Comparison of ENCODE assay signal across 11 cellular contexts in the genomic region with DNA sequence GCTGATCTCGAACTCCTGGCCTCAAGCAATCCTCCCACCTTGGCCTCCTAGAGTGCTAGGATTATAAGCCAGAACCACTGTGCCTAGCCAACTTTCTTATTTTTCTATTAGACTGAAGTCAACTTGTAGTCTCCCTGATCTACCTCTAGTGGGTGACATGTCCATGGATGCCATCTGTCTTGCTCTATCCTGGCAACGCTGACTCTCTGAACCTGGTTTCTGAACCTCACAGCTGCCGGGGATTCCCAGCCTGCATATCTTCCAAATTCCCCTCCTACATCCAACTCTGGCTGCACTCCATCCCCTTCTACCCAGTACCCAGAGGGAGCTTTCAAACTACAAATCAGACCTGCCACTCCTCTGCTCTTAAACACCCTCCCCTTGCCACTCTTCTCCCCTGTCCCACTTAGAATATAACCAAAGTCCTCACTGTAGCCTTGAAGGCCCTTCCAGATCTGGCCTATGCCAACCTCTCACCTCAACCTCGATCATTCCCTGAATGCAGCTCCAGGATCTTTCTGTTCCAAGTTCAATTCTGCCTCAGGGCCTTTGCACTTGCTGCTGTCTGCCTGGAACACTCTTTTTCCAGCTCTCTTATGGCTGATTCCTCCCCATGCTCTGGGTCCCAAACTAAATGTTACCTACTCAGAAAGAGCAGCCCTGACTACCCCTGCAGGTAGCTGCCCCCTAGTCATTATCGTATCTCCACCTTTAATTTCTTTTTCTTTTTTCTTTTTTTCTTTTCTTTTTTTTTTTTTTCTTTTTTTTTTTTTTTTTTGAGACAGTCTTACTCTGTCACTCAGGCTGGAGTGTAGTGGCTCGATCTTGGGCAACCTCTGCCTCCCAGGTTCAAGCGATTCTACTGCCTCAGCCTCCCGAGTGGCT. TPM values are rescaled to one million over a fixed set of nuclear protein-coding genes. Genes with fewer than 3 reads are reported as not detected.
A peak's percentile ranks its signal among the peaks of the same experiment; 100 is the strongest.
DNase-seq lines count a peak whose midpoint lies in the region; ATAC-seq and TF ChIP-seq lines count a peak whose summit lies in the region.
"Had no signal": no experiment of that assay in that cellular context is flagged by ENCODE, and none has a peak within 500 bp of the region (broad histone marks: within the 10 kb centered on the region; RNA-seq: fewer than 3 reads in every experiment).

No MANE protein-coding gene starts in this region.

- H3K27ac ChIP-seq in hepatocyte = no peak overlapping the region
- no peak overlapping the region for H3K27ac ChIP-seq in endodermal cell (ENCODE audit: low read depth, low read length)
- H3K27ac ChIP-seq in neural progenitor cell = no peak overlapping the region
- H3K27ac ChIP-seq: left lung had no signal

- H3K9me2 ChIP-seq in hepatocyte (replicated peaks; ENCODE audit: insufficient read depth) = no peaks in the 10 kb centered on the region

- no peaks in the 10 kb centered on the region for H3K9me3 ChIP-seq in hepatocyte (ENCODE audit: low read depth)
- H3K9me3 ChIP-seq in endodermal cell (ENCODE audit: control insufficient read depth, low read length) = no peaks in the 10 kb centered on the region
- H3K9me3 ChIP-seq in neural progenitor cell (ENCODE audit: low read depth) = no peaks in the 10 kb centered on the region
- H3K9me3 ChIP-seq: left lung had no signal

- no peaks in the 10 kb centered on the region for H3K27me3 Mint-ChIP-seq in endodermal cell (ENCODE audit: insufficient read depth)
- peaks cover 7% of the 10 kb centered on the region for H3K27me3 Mint-ChIP-seq in neural progenitor cell (ENCODE audit: insufficient read depth, low read depth)
- H3K27me3 Mint-ChIP-seq: activated CD4-positive, alpha-beta memory T cell treated with anti-CD3 and anti-CD28 coated beads, Interleukin-2, amount 10 ng/mL, durations not matched to agents 7 days and 5 days; type B pancreatic cell had no signal

- DNase-seq in DMS114 treated with DMSO at 0.1 percent for 48 hours (lab: John Stamatoyannopoulos, UW; ENCODE audit: unreplicated experiment) = peak; percentile 13
- DNase-seq in NCI-H69 (lab: John Stamatoyannopoulos, UW) = peak; percentile 12
- no peak for DNase-seq in hepatocyte (ENCODE audit: low spot score)
- no peak for DNase-seq in endodermal cell
- DNase-seq in neural progenitor cell (ENCODE audit: low spot score) = no peak
- DNase-seq: activated CD4-positive, alpha-beta memory T cell treated with anti-CD3 and anti-CD28 coated beads, Interleukin-2, amount 10 ng/mL, durations not matched to agents 7 days and 5 days; H9; left lung had no signal

- H3K27ac Mint-ChIP-seq in endodermal cell (no peak overlapping the region), neural progenitor cell (no peak overlapping the region)
- H3K27ac Mint-ChIP-seq: activated CD4-positive, alpha-beta memory T cell treated with anti-CD3 and anti-CD28 coated beads, Interleukin-2, amount 10 ng/mL, durations not matched to agents 7 days and 5 days; dendritic cell treated with granulocyte-macrophage colony-stimulating factor and Interleukin-4, amounts not matched to agents 40 ng/mL and 50 ng/mL, for 4 days; type B pancreatic cell had no signal

- H4K20me1 ChIP-seq in hepatocyte (ENCODE audit: insufficient read depth, poor library complexity, severe bottlenecking) (no peaks in the 10 kb centered on the region), neural progenitor cell (ENCODE audit: low read depth) (peaks cover 8% of the 10 kb centered on the region)

- H3K4me1 ChIP-seq in hepatocyte (ENCODE audit: insufficient read depth) = peaks cover 3% of the 10 kb centered on the region
- H3K4me1 ChIP-seq in endodermal cell (ENCODE audit: control insufficient read depth, insufficient read depth, low read length) = no peaks in the 10 kb centered on the region
- H3K4me1 ChIP-seq in neural progenitor cell = peaks cover 7% of the 10 kb centered on the region
- H3K4me1 ChIP-seq: left lung had no signal

- H3K36me3 Mint-ChIP-seq in endodermal cell (ENCODE audit: low read depth) (peaks cover 11% of the 10 kb centered on the region), neural progenitor cell (peaks cover 16% of the 10 kb centered on the region)
- H3K36me3 Mint-ChIP-seq: type B pancreatic cell had no signal

- H3K79me2 ChIP-seq in hepatocyte (peaks cover 2% of the 10 kb centered on the region), neural progenitor cell (ENCODE audit: low read depth) (peaks cover 10% of the 10 kb centered on the region)

- no peak overlapping the region for H2AFZ ChIP-seq in hepatocyte
- H2AFZ ChIP-seq in neural progenitor cell (replicated peaks) = no peak overlapping the region

- H3K9me3 Mint-ChIP-seq in endodermal cell (no peaks in the 10 kb centered on the region), neural progenitor cell (no peaks in the 10 kb centered on the region)
- H3K9me3 Mint-ChIP-seq: activated CD4-positive, alpha-beta memory T cell treated with anti-CD3 and anti-CD28 coated beads, Interleukin-2, amount 10 ng/mL, durations not matched to agents 7 days and 5 days; dendritic cell treated with granulocyte-macrophage colony-stimulating factor and Interleukin-4, amounts not matched to agents 40 ng/mL and 50 ng/mL, for 4 days; H9; type B pancreatic cell had no signal

- H3K27me3 ChIP-seq in hepatocyte (no peaks in the 10 kb centered on the region), endodermal cell (ENCODE audit: control insufficient read depth, insufficient read depth, low read length, poor library complexity, severe bottlenecking) (no peaks in the 10 kb centered on the region), neural progenitor cell (no peaks in the 10 kb centered on the region)

- H3K4me2 ChIP-seq in hepatocyte = peak overlapping the region; percentile 87
- no peak overlapping the region for H3K4me2 ChIP-seq in neural progenitor cell

- 95% methylated on average over 8 of the region's 8 CpGs for WGBS in hepatocyte (ENCODE audit: low lambda C conversion rate, missing lambda C conversion rate)
- 86 to 93% methylated on average over 7 to 8 of the region's 8 CpGs for WGBS in endodermal cell (ENCODE audit: insufficient coverage in 1 of 2, insufficient read length in 1 of 2), 2 experiments

- H3K9ac ChIP-seq in endodermal cell (ENCODE audit: extremely low read depth, low read length, poor library complexity, severe bottlenecking) (no peak overlapping the region), neural progenitor cell (no peak overlapping the region)

- no peaks in the 10 kb centered on the region for H3K36me3 ChIP-seq in hepatocyte (replicated peaks; ENCODE audit: insufficient read depth, low read depth)
- H3K36me3 ChIP-seq in endodermal cell (ENCODE audit: control insufficient read depth, insufficient read depth, low read length) = no peaks in the 10 kb centered on the region
- no peaks in the 10 kb centered on the region for H3K36me3 ChIP-seq in neural progenitor cell

- H3K4me3 Mint-ChIP-seq in endodermal cell (no peak overlapping the region), neural progenitor cell (no peak overlapping the region)
- H3K4me3 Mint-ChIP-seq: activated CD4-positive, alpha-beta memory T cell treated with anti-CD3 and anti-CD28 coated beads, Interleukin-2, amount 10 ng/mL, durations not matched to agents 7 days and 5 days; dendritic cell treated with granulocyte-macrophage colony-stimulating factor and Interleukin-4, amounts not matched to agents 40 ng/mL and 50 ng/mL, for 4 days had no signal

- no peaks in the 10 kb centered on the region for H3K4me1 Mint-ChIP-seq in endodermal cell
- peaks cover 16% of the 10 kb centered on the region for H3K4me1 Mint-ChIP-seq in neural progenitor cell

- TF ChIP-seq CTCF in hepatocyte (IDR thresholded peaks at IDR 0.05; ENCODE audit: poor library complexity) (no peak), endodermal cell (conservative IDR thresholded peaks at IDR 0.05) (no peak), neural progenitor cell (IDR thresholded peaks at IDR 0.05) (no peak)

- H3K4me3 ChIP-seq in hepatocyte (no peak overlapping the region), endodermal cell (ENCODE audit: low read length) (no peak overlapping the region), neural progenitor cell (no peak overlapping the region)
- H3K4me3 ChIP-seq: left lung had no signal

- ATAC-seq in HG02970 (IDR thresholded peaks at IDR 0.05; ENCODE audit: low FRiP score, unreplicated experiment) = no peak
- ATAC-seq: left lung had no signal

- peaks cover 7% of the 10 kb centered on the region for H3F3A ChIP-seq in neural progenitor cell (ENCODE audit: low read depth)

RNA-seq across cellular contexts. Expression of a gene that starts 2.2 kb away (rescaled TPM):
- total RNA-seq in hepatocyte (5.1 and 12.8 TPM in 2 replicates), endodermal cell (10 to 100 TPM; 12.6 to 19.7 TPM), neural progenitor cell (ENCODE audit: low replicate concordance) (8.2 and 17.7 TPM in 2 replicates)
- polyA plus RNA-seq in hepatocyte = 19.5 and 21.8 TPM in 2 replicates
- 66.8 TPM for polyA plus RNA-seq in endodermal cell (2013, experiment 1 of 2)
- 54.8 TPM for polyA plus RNA-seq in endodermal cell (2013, experiment 2 of 2)

RNA-seq across cellular contexts. Expression of a gene that starts 16.5 kb away (rescaled TPM):
- total RNA-seq in hepatocyte (14.2 and 24.1 TPM in 2 replicates), endodermal cell (10 to 100 TPM; 36.3 to 38.7 TPM), neural progenitor cell (ENCODE audit: low replicate concordance) (16.3 and 22.5 TPM in 2 replicates)
- polyA plus RNA-seq in hepatocyte = 31.1 and 33.7 TPM in 2 replicates
- polyA plus RNA-seq in endodermal cell (2013, experiment 1 of 2) = 21.2 TPM
- 20.8 TPM for polyA plus RNA-seq in endodermal cell (2013, experiment 2 of 2)

RNA-seq across cellular contexts. Expression of a gene that starts 21.9 kb away (rescaled TPM):
- total RNA-seq in hepatocyte (6.5 and 8.9 TPM in 2 replicates), endodermal cell (10 to 100 TPM; 17.1 to 19.3 TPM), neural progenitor cell (ENCODE audit: low replicate concordance) (2.3 and 10.9 TPM in 2 replicates)
- polyA plus RNA-seq in hepatocyte = 19.8 and 21.1 TPM in 2 replicates
- 3.4 TPM for polyA plus RNA-seq in endodermal cell (2013, experiment 1 of 2)
- 3.6 TPM for polyA plus RNA-seq in endodermal cell (2013, experiment 2 of 2)

RNA-seq across cellular contexts. Expression of a gene that starts 23.6 kb away (rescaled TPM):
- total RNA-seq in hepatocyte (4.5 and 6.8 TPM in 2 replicates), endodermal cell (1 to 10 TPM; 6.7 to 8.9 TPM), neural progenitor cell (ENCODE audit: low replicate concordance) (6.7 and 9.5 TPM in 2 replicates)
- 23.1 and 24.1 TPM in 2 replicates for polyA plus RNA-seq in hepatocyte
- 10.2 TPM for polyA plus RNA-seq in endodermal cell (2013, experiment 1 of 2)
- polyA plus RNA-seq in endodermal cell (2013, experiment 2 of 2) = 10.3 TPM

RNA-seq across cellular contexts. Expression of a gene that starts 24.2 kb away (rescaled TPM):
- total RNA-seq in hepatocyte (1.8 and 2.1 TPM in 2 replicates), endodermal cell (10 to 100 TPM; 23.5 to 34.4 TPM), neural progenitor cell (ENCODE audit: low replicate concordance) (12.0 and 22.4 TPM in 2 replicates)
- 1.2 and 4.6 TPM in 2 replicates for polyA plus RNA-seq in hepatocyte
- 20.2 TPM for polyA plus RNA-seq in endodermal cell (2013, experiment 1 of 2)
- 19.0 TPM for polyA plus RNA-seq in endodermal cell (2013, experiment 2 of 2)

Comparison
In these comparisons a context has a peak if more than half of its experiments do, and no peak if none do; other contexts are left out.
1. DNase-seq: peak in DMS114 treated with DMSO at 0.1 percent for 48 hours (single experiment) and NCI-H69 (single experiment); none in hepatocyte (single experiment), endodermal cell (single experiment) and neural progenitor cell (single experiment).